1 cellular context compared by ENCODE assay signal in the genomic region with DNA sequence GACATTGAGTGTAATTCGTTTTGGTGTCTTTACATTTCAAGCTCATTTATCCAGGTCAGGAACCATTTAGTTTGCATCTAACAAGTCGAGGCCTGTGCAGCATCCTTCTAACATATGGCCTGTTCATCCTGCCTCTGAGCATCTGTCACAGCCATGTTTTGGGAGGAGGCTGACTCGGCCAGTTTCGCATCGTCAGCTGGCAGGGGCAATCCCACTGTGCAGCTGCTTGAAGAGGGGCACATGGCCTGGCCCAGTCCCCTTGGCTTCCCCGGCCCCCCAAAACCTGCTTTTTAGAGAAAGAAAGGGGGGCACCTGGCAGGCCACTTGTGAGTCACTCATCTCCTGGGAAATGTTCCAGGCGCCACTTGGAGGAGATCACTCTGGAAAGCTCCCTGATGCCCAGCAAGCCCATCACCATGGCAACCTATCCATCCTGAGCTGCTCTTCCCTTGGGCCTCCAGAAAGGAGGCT.
TF ChIP-seq lines count a peak whose summit lies in the region.

No MANE protein-coding gene starts in this region.

TF ChIP-seq in GM23338, 12 proteins besides CTCF, POLR2A, EP300 and RAD21 (continued from another document):
- no peak for TF ChIP-seq ZNF462 (CRISPR knock-in tag; IDR thresholded peaks at IDR 0.05)
